In the genomic region with DNA sequence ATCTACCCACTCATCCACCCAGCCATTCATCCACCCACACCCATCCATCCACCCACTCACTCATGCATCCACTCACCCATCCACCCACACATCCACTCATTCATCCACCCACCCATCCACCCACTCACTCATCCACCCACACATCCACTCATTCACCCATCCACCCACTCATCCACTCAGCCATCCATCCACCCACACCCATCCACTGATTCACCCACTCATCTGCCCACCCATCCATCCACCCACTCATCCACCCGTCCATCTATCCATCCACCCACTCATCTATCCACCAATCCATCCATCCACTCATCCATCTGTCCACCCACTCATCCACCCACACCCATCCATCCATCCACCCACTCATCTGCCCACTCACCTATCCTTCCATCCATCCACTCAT, we compare ENCODE assay signal across 24 cellular contexts.
"Had no signal": no experiment of that assay in that cellular context is flagged by ENCODE, and none has a peak within 500 bp of the region (broad histone marks: within the 10 kb centered on the region; RNA-seq: fewer than 3 reads in every experiment).

No MANE protein-coding gene starts in this region.

- ATAC-seq: heart right ventricle; naive thymus-derived CD4-positive, alpha-beta T cell; pancreas; sciatic nerve; upper lobe of right lung had no signal

- H3K27ac Mint-ChIP-seq: activated naive CD8-positive, alpha-beta T cell; brain; mesothelial cell of epicardium had no signal

- H3K27ac ChIP-seq: ascending aorta, cardiac muscle cell, colonic mucosa, epithelial cell of prostate, esophagus squamous epithelium, heart right ventricle, pancreas, prostate gland, skin epidermis, stomach, thyroid gland, upper lobe of right lung, VCaP had no signal

- H3K36me3 Mint-ChIP-seq: mesothelial cell of epicardium had no signal

- H3K9me3 ChIP-seq: ascending aorta, colonic mucosa, esophagus squamous epithelium, pancreas, prostate gland, thyroid gland, upper lobe of right lung had no signal

- H3K4me3 ChIP-seq: ascending aorta, cardiac muscle cell, colonic mucosa, esophagus squamous epithelium, heart right ventricle, pancreas, prostate gland, skin epidermis, stomach, thyroid gland, upper lobe of right lung had no signal

- H3K27me3 ChIP-seq: ascending aorta, cardiac muscle cell, colonic mucosa, esophagus squamous epithelium, heart right ventricle, pancreas, stomach, thyroid gland, upper lobe of right lung had no signal

- H3K36me3 ChIP-seq: ascending aorta, cardiac muscle cell, colonic mucosa, esophagus squamous epithelium, pancreas, prostate gland, thyroid gland, upper lobe of right lung had no signal

- H3K4me3 Mint-ChIP-seq: activated naive CD8-positive, alpha-beta T cell; brain; mesothelial cell of epicardium; naive thymus-derived CD4-positive, alpha-beta T cell had no signal

- H3K27me3 Mint-ChIP-seq: activated naive CD8-positive, alpha-beta T cell; brain; naive thymus-derived CD4-positive, alpha-beta T cell had no signal

- DNase-seq: activated CD4-positive, alpha-beta T cell treated with anti-CD3 and anti-CD28 coated beads, Interleukin-2, amount 50 U/mL, for 1 hour; cerebellar nuclear complex; colonic mucosa; effector CD8-positive, alpha-beta T cell; esophagus squamous epithelium; foreskin melanocyte; heart right ventricle; naive thymus-derived CD4-positive, alpha-beta T cell; pancreas; retina; stomach; T-helper 9 cell; thyroid gland; upper lobe of right lung had no signal

- H3K4me1 ChIP-seq: ascending aorta, colonic mucosa, esophagus squamous epithelium, pancreas, prostate gland, stomach, upper lobe of right lung had no signal
